1 cellular context compared by ENCODE assay signal in the genomic region with DNA sequence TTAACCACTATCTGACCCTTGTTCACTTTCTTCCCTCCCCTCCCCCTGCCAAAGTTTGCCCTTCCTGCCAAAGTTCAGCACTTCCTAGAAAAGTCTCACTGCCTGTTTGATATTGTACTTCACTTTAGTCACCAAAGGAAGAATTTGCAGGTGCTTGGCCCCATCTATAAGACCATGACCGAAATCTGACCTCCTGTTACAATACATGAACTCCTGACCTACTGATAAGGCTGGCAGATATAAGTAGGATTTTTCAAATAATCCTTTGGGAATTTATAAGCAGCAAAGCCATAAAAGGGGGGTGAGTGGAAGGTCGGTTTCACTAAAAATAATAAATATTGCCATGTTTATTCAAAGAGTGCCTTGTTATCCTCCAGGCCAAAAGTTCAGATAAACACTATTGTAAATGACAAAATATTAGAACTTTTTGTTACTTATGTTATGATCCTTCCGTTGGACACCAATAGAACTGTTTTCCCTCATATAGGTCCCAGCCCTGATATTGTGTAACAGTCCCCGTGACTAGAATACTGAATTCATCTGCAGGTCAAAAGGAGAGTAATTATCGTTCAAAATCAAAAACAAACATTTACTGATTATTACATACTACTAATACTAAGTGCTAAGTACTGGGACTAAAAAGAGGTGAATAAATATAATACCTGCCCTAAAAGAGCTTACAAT.
TF ChIP-seq lines count a peak whose summit lies in the region.

No MANE protein-coding gene starts in this region.

TF ChIP-seq in HepG2, 621 proteins besides CTCF, POLR2A, EP300 and RAD21 (continued from another document):
- TF ChIP-seq, protein P1, sequence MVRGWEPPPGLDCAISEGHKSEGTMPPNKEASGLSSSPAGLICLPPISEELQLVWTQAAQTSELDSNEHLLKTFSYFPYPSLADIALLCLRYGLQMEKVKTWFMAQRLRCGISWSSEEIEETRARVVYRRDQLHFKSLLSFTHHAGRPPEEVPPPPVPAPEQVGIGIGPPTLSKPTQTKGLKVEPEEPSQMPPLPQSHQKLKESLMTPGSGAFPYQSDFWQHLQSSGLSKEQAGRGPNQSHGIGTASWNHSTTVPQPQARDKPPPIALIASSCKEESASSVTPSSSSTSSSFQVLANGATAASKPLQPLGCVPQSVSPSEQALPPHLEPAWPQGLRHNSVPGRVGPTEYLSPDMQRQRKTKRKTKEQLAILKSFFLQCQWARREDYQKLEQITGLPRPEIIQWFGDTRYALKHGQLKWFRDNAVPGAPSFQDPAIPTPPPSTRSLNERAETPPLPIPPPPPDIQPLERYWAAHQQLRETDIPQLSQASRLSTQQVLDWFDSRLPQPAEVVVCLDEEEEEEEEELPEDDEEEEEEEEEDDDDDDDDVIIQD (CRISPR knock-in tag; IDR thresholded peaks at IDR 0.05; ENCODE audit: low read depth): 0 out of 2 replicates have a peak, but pooled peaks have one; percentile 25
- TF ChIP-seq GATAD2A (CRISPR knock-in tag; IDR thresholded peaks at IDR 0.05): peak; percentile 39
- peak; percentile 27; the same call in 1 of the 2 replicates for TF ChIP-seq NR2C2 (CRISPR knock-in tag; IDR thresholded peaks at IDR 0.05; ENCODE audit: borderline replicate concordance)
- peak; percentile 90 for TF ChIP-seq RXRB (CRISPR knock-in tag; IDR thresholded peaks at IDR 0.05; ENCODE audit: borderline replicate concordance)
- TF ChIP-seq, protein P2, sequence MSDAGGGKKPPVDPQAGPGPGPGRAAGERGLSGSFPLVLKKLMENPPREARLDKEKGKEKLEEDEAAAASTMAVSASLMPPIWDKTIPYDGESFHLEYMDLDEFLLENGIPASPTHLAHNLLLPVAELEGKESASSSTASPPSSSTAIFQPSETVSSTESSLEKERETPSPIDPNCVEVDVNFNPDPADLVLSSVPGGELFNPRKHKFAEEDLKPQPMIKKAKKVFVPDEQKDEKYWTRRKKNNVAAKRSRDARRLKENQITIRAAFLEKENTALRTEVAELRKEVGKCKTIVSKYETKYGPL (CRISPR knock-in tag; IDR thresholded peaks at IDR 0.05): 0 out of 2 replicates have a peak, but pooled peaks have one; percentile 62
- TF ChIP-seq, protein P3, sequence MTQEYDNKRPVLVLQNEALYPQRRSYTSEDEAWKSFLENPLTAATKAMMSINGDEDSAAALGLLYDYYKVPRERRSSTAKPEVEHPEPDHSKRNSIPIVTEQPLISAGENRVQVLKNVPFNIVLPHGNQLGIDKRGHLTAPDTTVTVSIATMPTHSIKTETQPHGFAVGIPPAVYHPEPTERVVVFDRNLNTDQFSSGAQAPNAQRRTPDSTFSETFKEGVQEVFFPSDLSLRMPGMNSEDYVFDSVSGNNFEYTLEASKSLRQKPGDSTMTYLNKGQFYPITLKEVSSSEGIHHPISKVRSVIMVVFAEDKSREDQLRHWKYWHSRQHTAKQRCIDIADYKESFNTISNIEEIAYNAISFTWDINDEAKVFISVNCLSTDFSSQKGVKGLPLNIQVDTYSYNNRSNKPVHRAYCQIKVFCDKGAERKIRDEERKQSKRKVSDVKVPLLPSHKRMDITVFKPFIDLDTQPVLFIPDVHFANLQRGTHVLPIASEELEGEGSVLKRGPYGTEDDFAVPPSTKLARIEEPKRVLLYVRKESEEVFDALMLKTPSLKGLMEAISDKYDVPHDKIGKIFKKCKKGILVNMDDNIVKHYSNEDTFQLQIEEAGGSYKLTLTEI (CRISPR knock-in tag; conservative IDR thresholded peaks at IDR 0.05): no peak
- TF ChIP-seq GATA4 (IDR thresholded peaks at IDR 0.05; ENCODE audit: borderline replicate concordance, low read depth): no peak; the same call in 1 of the 2 replicates
- TF ChIP-seq ZNF230 (CRISPR knock-in tag; IDR thresholded peaks at IDR 0.05): no peak
- no peak for TF ChIP-seq ZNF564 (CRISPR knock-in tag; IDR thresholded peaks at IDR 0.05)
- TF ChIP-seq, protein P4, sequence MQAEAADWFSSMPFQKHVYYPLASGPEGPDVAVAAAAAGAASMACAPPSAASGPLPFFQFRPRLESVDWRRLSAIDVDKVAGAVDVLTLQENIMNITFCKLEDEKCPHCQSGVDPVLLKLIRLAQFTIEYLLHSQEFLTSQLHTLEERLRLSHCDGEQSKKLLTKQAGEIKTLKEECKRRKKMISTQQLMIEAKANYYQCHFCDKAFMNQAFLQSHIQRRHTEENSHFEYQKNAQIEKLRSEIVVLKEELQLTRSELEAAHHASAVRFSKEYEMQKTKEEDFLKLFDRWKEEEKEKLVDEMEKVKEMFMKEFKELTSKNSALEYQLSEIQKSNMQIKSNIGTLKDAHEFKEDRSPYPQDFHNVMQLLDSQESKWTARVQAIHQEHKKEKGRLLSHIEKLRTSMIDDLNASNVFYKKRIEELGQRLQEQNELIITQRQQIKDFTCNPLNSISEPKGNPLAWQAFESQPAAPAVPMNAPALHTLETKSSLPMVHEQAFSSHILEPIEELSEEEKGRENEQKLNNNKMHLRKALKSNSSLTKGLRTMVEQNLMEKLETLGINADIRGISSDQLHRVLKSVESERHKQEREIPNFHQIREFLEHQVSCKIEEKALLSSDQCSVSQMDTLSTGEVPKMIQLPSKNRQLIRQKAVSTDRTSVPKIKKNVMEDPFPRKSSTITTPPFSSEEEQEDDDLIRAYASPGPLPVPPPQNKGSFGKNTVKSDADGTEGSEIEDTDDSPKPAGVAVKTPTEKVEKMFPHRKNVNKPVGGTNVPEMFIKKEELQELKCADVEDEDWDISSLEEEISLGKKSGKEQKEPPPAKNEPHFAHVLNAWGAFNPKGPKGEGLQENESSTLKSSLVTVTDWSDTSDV (CRISPR knock-in tag; IDR thresholded peaks at IDR 0.05): no peak
- no peak for TF ChIP-seq ZFY (CRISPR knock-in tag; IDR thresholded peaks at IDR 0.05)
- TF ChIP-seq, protein P5, sequence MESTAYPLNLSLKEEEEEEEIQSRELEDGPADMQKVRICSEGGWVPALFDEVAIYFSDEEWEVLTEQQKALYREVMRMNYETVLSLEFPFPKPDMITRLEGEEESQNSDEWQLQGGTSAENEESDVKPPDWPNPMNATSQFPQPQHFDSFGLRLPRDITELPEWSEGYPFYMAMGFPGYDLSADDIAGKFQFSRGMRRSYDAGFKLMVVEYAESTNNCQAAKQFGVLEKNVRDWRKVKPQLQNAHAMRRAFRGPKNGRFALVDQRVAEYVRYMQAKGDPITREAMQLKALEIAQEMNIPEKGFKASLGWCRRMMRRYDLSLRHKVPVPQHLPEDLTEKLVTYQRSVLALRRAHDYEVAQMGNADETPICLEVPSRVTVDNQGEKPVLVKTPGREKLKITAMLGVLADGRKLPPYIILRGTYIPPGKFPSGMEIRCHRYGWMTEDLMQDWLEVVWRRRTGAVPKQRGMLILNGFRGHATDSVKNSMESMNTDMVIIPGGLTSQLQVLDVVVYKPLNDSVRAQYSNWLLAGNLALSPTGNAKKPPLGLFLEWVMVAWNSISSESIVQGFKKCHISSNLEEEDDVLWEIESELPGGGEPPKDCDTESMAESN (CRISPR knock-in tag; conservative IDR thresholded peaks at IDR 0.05): peak; percentile 51; the same call in 1 of the 2 replicates
- TF ChIP-seq DMAP1 (CRISPR knock-in tag; IDR thresholded peaks at IDR 0.05): no peak
- TF ChIP-seq, protein P6, sequence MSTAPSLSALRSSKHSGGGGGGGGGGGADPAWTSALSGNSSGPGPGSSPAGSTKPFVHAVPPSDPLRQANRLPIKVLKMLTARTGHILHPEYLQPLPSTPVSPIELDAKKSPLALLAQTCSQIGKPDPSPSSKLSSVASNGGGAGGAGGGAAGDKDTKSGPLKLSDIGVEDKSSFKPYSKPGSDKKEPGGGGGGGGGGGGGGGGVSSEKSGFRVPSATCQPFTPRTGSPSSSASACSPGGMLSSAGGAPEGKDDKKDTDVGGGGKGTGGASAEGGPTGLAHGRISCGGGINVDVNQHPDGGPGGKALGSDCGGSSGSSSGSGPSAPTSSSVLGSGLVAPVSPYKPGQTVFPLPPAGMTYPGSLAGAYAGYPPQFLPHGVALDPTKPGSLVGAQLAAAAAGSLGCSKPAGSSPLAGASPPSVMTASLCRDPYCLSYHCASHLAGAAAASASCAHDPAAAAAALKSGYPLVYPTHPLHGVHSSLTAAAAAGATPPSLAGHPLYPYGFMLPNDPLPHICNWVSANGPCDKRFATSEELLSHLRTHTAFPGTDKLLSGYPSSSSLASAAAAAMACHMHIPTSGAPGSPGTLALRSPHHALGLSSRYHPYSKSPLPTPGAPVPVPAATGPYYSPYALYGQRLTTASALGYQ (CRISPR knock-in tag; IDR thresholded peaks at IDR 0.05): 0 out of 2 replicates have a peak, but pooled peaks have one; percentile 39
- TF ChIP-seq MIER2 (CRISPR knock-in tag; IDR thresholded peaks at IDR 0.05): no peak
- TF ChIP-seq DNMT1 (CRISPR knock-in tag; IDR thresholded peaks at IDR 0.05): no peak
- peak; percentile 22 for TF ChIP-seq FOXA3 (CRISPR knock-in tag; IDR thresholded peaks at IDR 0.05)
- no peak for TF ChIP-seq ARID2 (CRISPR knock-in tag; IDR thresholded peaks at IDR 0.05; ENCODE audit: borderline replicate concordance)
- TF ChIP-seq CREM (IDR thresholded peaks at IDR 0.05): peak; percentile 61; the same call in 1 of the 2 replicates
- no peak for TF ChIP-seq CREM (CRISPR knock-in tag; IDR thresholded peaks at IDR 0.05)
- TF ChIP-seq ARNTL (CRISPR knock-in tag; IDR thresholded peaks at IDR 0.05): 0 out of 2 replicates have a peak, but pooled peaks have one; percentile 16
- TF ChIP-seq ZNF557 (CRISPR knock-in tag; IDR thresholded peaks at IDR 0.05): no peak
- peak; percentile 93; the same call in 1 of the 2 replicates for TF ChIP-seq RXRA (CRISPR knock-in tag; IDR thresholded peaks at IDR 0.05)
- TF ChIP-seq, protein P7, sequence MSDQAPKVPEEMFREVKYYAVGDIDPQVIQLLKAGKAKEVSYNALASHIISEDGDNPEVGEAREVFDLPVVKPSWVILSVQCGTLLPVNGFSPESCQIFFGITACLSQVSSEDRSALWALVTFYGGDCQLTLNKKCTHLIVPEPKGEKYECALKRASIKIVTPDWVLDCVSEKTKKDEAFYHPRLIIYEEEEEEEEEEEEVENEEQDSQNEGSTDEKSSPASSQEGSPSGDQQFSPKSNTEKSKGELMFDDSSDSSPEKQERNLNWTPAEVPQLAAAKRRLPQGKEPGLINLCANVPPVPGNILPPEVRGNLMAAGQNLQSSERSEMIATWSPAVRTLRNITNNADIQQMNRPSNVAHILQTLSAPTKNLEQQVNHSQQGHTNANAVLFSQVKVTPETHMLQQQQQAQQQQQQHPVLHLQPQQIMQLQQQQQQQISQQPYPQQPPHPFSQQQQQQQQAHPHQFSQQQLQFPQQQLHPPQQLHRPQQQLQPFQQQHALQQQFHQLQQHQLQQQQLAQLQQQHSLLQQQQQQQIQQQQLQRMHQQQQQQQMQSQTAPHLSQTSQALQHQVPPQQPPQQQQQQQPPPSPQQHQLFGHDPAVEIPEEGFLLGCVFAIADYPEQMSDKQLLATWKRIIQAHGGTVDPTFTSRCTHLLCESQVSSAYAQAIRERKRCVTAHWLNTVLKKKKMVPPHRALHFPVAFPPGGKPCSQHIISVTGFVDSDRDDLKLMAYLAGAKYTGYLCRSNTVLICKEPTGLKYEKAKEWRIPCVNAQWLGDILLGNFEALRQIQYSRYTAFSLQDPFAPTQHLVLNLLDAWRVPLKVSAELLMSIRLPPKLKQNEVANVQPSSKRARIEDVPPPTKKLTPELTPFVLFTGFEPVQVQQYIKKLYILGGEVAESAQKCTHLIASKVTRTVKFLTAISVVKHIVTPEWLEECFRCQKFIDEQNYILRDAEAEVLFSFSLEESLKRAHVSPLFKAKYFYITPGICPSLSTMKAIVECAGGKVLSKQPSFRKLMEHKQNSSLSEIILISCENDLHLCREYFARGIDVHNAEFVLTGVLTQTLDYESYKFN (CRISPR knock-in tag; conservative IDR thresholded peaks at IDR 0.05): peak; percentile 42
- TF ChIP-seq SYNCRIP (IDR thresholded peaks at IDR 0.05; ENCODE audit: insufficient read depth, low read depth, low read length): no peak
- no peak for TF ChIP-seq HOXA7 (CRISPR knock-in tag; IDR thresholded peaks at IDR 0.05)
